In genomic region chr2:213227458-213227857, GRCh38 we compare ENCODE assay signal across 1 cellular context.
TF ChIP-seq lines count a peak whose summit lies in the region.

No MANE protein-coding gene starts in this region.

TF ChIP-seq in HepG2, 621 proteins besides CTCF, POLR2A, EP300 and RAD21 (continued from another document):
- no peak for TF ChIP-seq TBX3 (IDR thresholded peaks at IDR 0.05; ENCODE audit: borderline replicate concordance)
- no peak for TF ChIP-seq SNAPC2 (CRISPR knock-in tag; IDR thresholded peaks at IDR 0.05)
- TF ChIP-seq ZNF605 (CRISPR knock-in tag; IDR thresholded peaks at IDR 0.05): no peak
